In the genomic region with DNA sequence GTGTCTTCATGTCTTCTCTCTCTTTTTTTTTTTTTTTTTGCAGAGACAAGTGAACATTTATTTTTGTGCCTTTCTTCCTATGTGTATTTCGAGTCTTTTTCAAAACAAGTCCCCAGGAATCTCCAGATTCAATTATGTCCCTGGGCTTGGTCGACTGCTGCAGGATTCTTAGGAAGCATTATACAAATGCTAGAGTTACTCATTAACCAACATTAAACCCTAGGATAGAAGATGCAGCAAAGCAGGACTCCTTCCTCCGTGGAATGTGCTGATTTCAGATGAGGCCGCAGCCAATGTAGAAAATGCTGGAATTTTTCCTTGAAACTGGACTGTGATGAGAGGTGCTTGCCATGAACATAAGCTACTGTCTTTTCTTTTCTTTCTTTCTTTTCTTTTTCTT, we compare ENCODE assay signal across 28 cellular contexts.
"Had no signal": no experiment of that assay in that cellular context is flagged by ENCODE, and none has a peak within 500 bp of the region (broad histone marks: within the 10 kb centered on the region; RNA-seq: fewer than 3 reads in every experiment).

No MANE protein-coding gene starts in this region.

- DNase-seq: activated CD4-positive, alpha-beta T cell treated with anti-CD3 and anti-CD28 coated beads for 36 hours; activated CD4-positive, CD25-positive, alpha-beta regulatory T cell; activated CD8-positive, alpha-beta memory T cell treated with anti-CD3 and anti-CD28 coated beads, Interleukin-2, amount 10 ng/mL, durations not matched to agents 7 days and 5 days; activated CD8-positive, alpha-beta T cell treated with anti-CD3 and anti-CD28 coated beads, Interleukin-2, amount 10 ng/mL, durations not matched to agents 7 days and 5 days; activated naive CD4-positive, alpha-beta T cell; activated T-cell treated with anti-CD3 and anti-CD28 coated beads for 4 hours; activated T-cell treated with anti-CD3 and anti-CD28 coated beads, Interleukin-2, amount 50 U/mL, for 72 hours; colonic mucosa; effector memory CD4-positive, alpha-beta T cell; erythroblast; gastrocnemius medialis; heart left ventricle; left cardiac atrium; mammary epithelial cell; naive thymus-derived CD4-positive, alpha-beta T cell; nucleus accumbens; pancreas; psoas muscle; stimulated activated CD4-positive, alpha-beta T cell treated with anti-CD3 and anti-CD28 coated beads, Interleukin-15, amount 100 ng/mL, for 24 hours; stimulated activated CD4-positive, alpha-beta T cell treated with anti-CD3 and anti-CD28 coated beads, Interleukin-2, amount 100 ng/mL, for 24 hours; stimulated activated naive CD4-positive, alpha-beta T cell treated with Interleukin-2 at 50 U/mL for 16 hours; T-helper 1 cell; testis; transverse colon had no signal

- H3K36me3 ChIP-seq: colonic mucosa, gastrocnemius medialis, pancreas, right atrium auricular region, transverse colon had no signal

- H3K4me3 ChIP-seq: colonic mucosa, gastrocnemius medialis, heart left ventricle, pancreas, psoas muscle, right atrium auricular region, smooth muscle cell, testis, transverse colon had no signal

- H3K4me1 ChIP-seq: colonic mucosa, gastrocnemius medialis, psoas muscle, right atrium auricular region, testis had no signal

- H3K9me3 ChIP-seq: colonic mucosa, gastrocnemius medialis, heart left ventricle, pancreas, right atrium auricular region, testis, transverse colon had no signal

- H3K27me3 ChIP-seq: colonic mucosa, gastrocnemius medialis, right atrium auricular region, testis, transverse colon had no signal

- ATAC-seq: activated CD4-positive, alpha-beta T cell treated with anti-CD3 and anti-CD28 coated beads for 36 hours; activated CD8-positive, alpha-beta memory T cell treated with anti-CD3 and anti-CD28 coated beads, Interleukin-2, amount 10 ng/mL, durations not matched to agents 7 days and 5 days; activated CD8-positive, alpha-beta T cell treated with anti-CD3 and anti-CD28 coated beads, Interleukin-2, amount 10 ng/mL, durations not matched to agents 7 days and 5 days; activated naive CD4-positive, alpha-beta T cell treated with anti-CD3 and anti-CD28 coated beads, Interleukin-2, amount 50 U/mL, for 72 hours; activated T-cell treated with anti-CD3 and anti-CD28 coated beads, Interleukin-2, amount 50 U/mL, for 72 hours; gastrocnemius medialis; heart left ventricle; left cardiac atrium; naive thymus-derived CD4-positive, alpha-beta T cell; pancreas; psoas muscle had no signal

- FAIRE-seq: pancreas, urothelium cell line had no signal

- H3K27ac ChIP-seq: colonic mucosa, gastrocnemius medialis, heart left ventricle, pancreas, psoas muscle, right atrium auricular region, testis, transverse colon had no signal
